Comparison of ENCODE assay signal across 16 cellular contexts in genomic region chr1:36367798-36368197, GRCh38. TPM values are rescaled to one million over a fixed set of nuclear protein-coding genes. Genes with fewer than 3 reads are reported as not detected.
DNase-seq lines count a peak whose midpoint lies in the region; ATAC-seq and TF ChIP-seq lines count a peak whose summit lies in the region.
"Had no signal": no experiment of that assay in that cellular context is flagged by ENCODE, and none has a peak within 500 bp of the region (broad histone marks: within the 10 kb centered on the region; RNA-seq: fewer than 3 reads in every experiment).

No MANE protein-coding gene starts in this region.

- no peak for DNase-seq in activated naive CD4-positive, alpha-beta T cell treated with anti-CD3 and anti-CD28 coated beads, Interleukin-2, amount 10 ng/mL, durations not matched to agents 7 days and 5 days
- no peak for DNase-seq in activated naive CD4-positive, alpha-beta T cell treated with anti-CD3 and anti-CD28 coated beads, Interleukin-2, amount 50 U/mL, for 16 hours
- DNase-seq in T-cell = no peak
- no peak for DNase-seq in glutamatergic neuron
- peak; percentile 78 to 81 for DNase-seq in thyroid gland
- no peak for DNase-seq in amygdala (lab: John Stamatoyannopoulos, UW)
- no peak for DNase-seq in breast epithelium (ENCODE audit: low spot score in 2 of 2)
- DNase-seq: activated CD8-positive, alpha-beta memory T cell treated with anti-CD3 and anti-CD28 coated beads, Interleukin-2, amount 50 U/mL, for 48 hours; AML-193; aorta; dorsolateral prefrontal cortex; EL; left ventricle myocardium superior; NCI-H1048 had no signal

- H3K36me3 ChIP-seq in thyroid gland = peaks cover 0 to under 1% of the 10 kb centered on the region in 2 donors
- no peaks in the 10 kb centered on the region for H3K36me3 ChIP-seq in breast epithelium

- H3K9me3 ChIP-seq in thyroid gland (no peaks in the 10 kb centered on the region), breast epithelium (no peaks in the 10 kb centered on the region)

- no peak for TF ChIP-seq CTCF in glutamatergic neuron (IDR thresholded peaks at IDR 0.05; ENCODE audit: partially characterized antibody, unreplicated experiment)
- no peak for TF ChIP-seq CTCF in thyroid gland (IDR thresholded peaks at IDR 0.05)
- no peak for TF ChIP-seq CTCF in breast epithelium (IDR thresholded peaks at IDR 0.05)

- H3K4me3 Mint-ChIP-seq in activated naive CD4-positive, alpha-beta T cell treated with anti-CD3 and anti-CD28 coated beads, Interleukin-2, amount 10 ng/mL, durations not matched to agents 7 days and 5 days = no peak overlapping the region
- H3K4me3 Mint-ChIP-seq in T-cell (peak overlapping the region in 1 of 3 donors; percentile 62), glutamatergic neuron (ENCODE audit: unreplicated experiment) (no peak overlapping the region)

- CTCF ChIA-PET in activated naive CD4-positive, alpha-beta T cell treated with anti-CD3 and anti-CD28 coated beads, Interleukin-2, amount 10 ng/mL, durations not matched to agents 7 days and 5 days (lab: Charles Lee) = interaction anchor here (0.6 to 5.2 kb wide), 20 partner anchors 10 to 218 kb away, joined by 3 to 83 read pairs (median 6); partner anchors contain the start of genes EVA1B, LSM10, SH3D21 and STK40
- CTCF ChIA-PET in T-cell (lab: Charles Lee) = interaction anchor here (0.7 to 3.4 kb wide), 8 partner anchors 15 to 62 kb away, joined by 3 to 24 read pairs (median 6); partner anchors contain the start of gene SH3D21 (in 1 of the 2)

- H3K4me1 Mint-ChIP-seq in activated naive CD4-positive, alpha-beta T cell treated with anti-CD3 and anti-CD28 coated beads, Interleukin-2, amount 10 ng/mL, durations not matched to agents 7 days and 5 days = peaks cover 63% of the 10 kb centered on the region
- H3K4me1 Mint-ChIP-seq in T-cell (peaks cover 50 to 63% (median 60%) of the 10 kb centered on the region in 3 donors), glutamatergic neuron (ENCODE audit: low read depth, unreplicated experiment) (peaks cover 47% of the 10 kb centered on the region)

- H3K27ac ChIP-seq in thyroid gland = peak overlapping the region; percentile 29 to 83 (median 46)
- no peak overlapping the region for H3K27ac ChIP-seq in breast epithelium

- H3K9me3 Mint-ChIP-seq in activated naive CD4-positive, alpha-beta T cell treated with anti-CD3 and anti-CD28 coated beads, Interleukin-2, amount 10 ng/mL, durations not matched to agents 7 days and 5 days = no peaks in the 10 kb centered on the region
- H3K9me3 Mint-ChIP-seq in T-cell = no peaks in the 10 kb centered on the region
- peaks cover 12% of the 10 kb centered on the region for H3K9me3 Mint-ChIP-seq in glutamatergic neuron (ENCODE audit: unreplicated experiment)

- POLR2A ChIA-PET in T-cell (lab: Charles Lee) = interaction anchor here (0.6 kb wide), 2 partner anchors 8 to 125 kb away, joined by 3 to 5 read pairs; no protein-coding TSS in a partner anchor

- TF ChIP-seq POLR2A in thyroid gland (IDR thresholded peaks at IDR 0.05) (no peak), breast epithelium (IDR thresholded peaks at IDR 0.05) (no peak)

- no peak overlapping the region for H3K4me3 ChIP-seq in thyroid gland (replicated peaks in 1 of 3)
- no peak overlapping the region for H3K4me3 ChIP-seq in breast epithelium
- H3K4me3 ChIP-seq: dorsolateral prefrontal cortex, K562 had no signal

- 29 to 40% methylated on average over 4 of the region's 4 CpGs for WGBS in thyroid gland, 2 donors

- peak overlapping the region; percentile 96 for H3K27ac Mint-ChIP-seq in activated naive CD4-positive, alpha-beta T cell treated with anti-CD3 and anti-CD28 coated beads, Interleukin-2, amount 10 ng/mL, durations not matched to agents 7 days and 5 days
- peak overlapping the region; percentile 85 to 90 for H3K27ac Mint-ChIP-seq in T-cell
- peak overlapping the region; percentile 75 for H3K27ac Mint-ChIP-seq in glutamatergic neuron (ENCODE audit: unreplicated experiment)

- H3K4me1 ChIP-seq in thyroid gland (peaks cover 63 to 73% of the 10 kb centered on the region in 2 donors), breast epithelium (peaks cover 0 to 9% of the 10 kb centered on the region in 2 donors)

- intact Hi-C loops in thyroid gland (cut with DNase I) = no loop called here
- intact Hi-C loops in breast epithelium (cut with DNase I; ENCODE audit: low total_unique reads) = no loop called here

- H3K27me3 Mint-ChIP-seq in activated naive CD4-positive, alpha-beta T cell treated with anti-CD3 and anti-CD28 coated beads, Interleukin-2, amount 10 ng/mL, durations not matched to agents 7 days and 5 days = no peaks in the 10 kb centered on the region
- H3K27me3 Mint-ChIP-seq in T-cell (no peaks in the 10 kb centered on the region), glutamatergic neuron (ENCODE audit: unreplicated experiment) (peaks cover 6% of the 10 kb centered on the region)

- peaks cover 21% of the 10 kb centered on the region for H3K36me3 Mint-ChIP-seq in activated naive CD4-positive, alpha-beta T cell treated with anti-CD3 and anti-CD28 coated beads, Interleukin-2, amount 10 ng/mL, durations not matched to agents 7 days and 5 days
- H3K36me3 Mint-ChIP-seq in T-cell (no peaks in the 10 kb centered on the region), glutamatergic neuron (ENCODE audit: unreplicated experiment) (no peaks in the 10 kb centered on the region)

- H3K27me3 ChIP-seq in thyroid gland = no peaks in the 10 kb centered on the region
- no peaks in the 10 kb centered on the region for H3K27me3 ChIP-seq in breast epithelium
- H3K27me3 ChIP-seq: dorsolateral prefrontal cortex had no signal

- ATAC-seq in T-cell (replicated peaks in 1 of 4) (no peak), HG03097 (IDR thresholded peaks at IDR 0.05; ENCODE audit: low FRiP score, unreplicated experiment) (no peak)
- ATAC-seq: K562, left ventricle myocardium superior had no signal

RNA-seq across cellular contexts. Expression of gene STK40, which starts 17.9 kb away (rescaled TPM):
- 10 to 100 TPM; 29.6 to 71.1 (median 56.7) TPM for total RNA-seq in T-cell
- 52.9 TPM for total RNA-seq in glutamatergic neuron (ENCODE audit: unreplicated experiment)
- 10 to 100 TPM; 37.0 to 61.1 (median 50.9) TPM for total RNA-seq in thyroid gland
- total RNA-seq in breast epithelium = 10 to 100 TPM; 22.5 to 36.0 (median 26.2) TPM

RNA-seq across cellular contexts. Expression of gene LSM10, which starts 29.9 kb away (rescaled TPM):
- total RNA-seq in T-cell = 10 to 100 TPM; 26.2 to 59.9 (median 55.4) TPM
- total RNA-seq in glutamatergic neuron (ENCODE audit: unreplicated experiment) = 44.4 TPM
- total RNA-seq in thyroid gland = 10 to 100 TPM; 19.1 to 52.7 (median 49.0) TPM
- 10 to 100 TPM; 31.8 to 49.5 (median 39.7) TPM for total RNA-seq in breast epithelium

RNA-seq across cellular contexts. Expression of gene EVA1B, which starts 44.4 kb away (rescaled TPM):
- total RNA-seq in T-cell (1 to 10 TPM; 2.0 to 8.1 (median 5.6) TPM), glutamatergic neuron (ENCODE audit: unreplicated experiment) (1.5 TPM), thyroid gland (10 to 100 TPM; 30.7 to 71.5 (median 52.5) TPM), breast epithelium (100 to 1,000 TPM in 2 of 3 donors, 10 to 100 TPM in 1; 62.1 to 129 (median 118) TPM)

Comparison
In these comparisons a context has a peak if more than half of its experiments do, and no peak if none do; other contexts are left out.
1. DNase-seq: peak in thyroid gland (2 of 2); none in activated naive CD4-positive, alpha-beta T cell treated with anti-CD3 and anti-CD28 coated beads, Interleukin-2, amount 10 ng/mL, durations not matched to agents 7 days and 5 days (single experiment), activated naive CD4-positive, alpha-beta T cell treated with anti-CD3 and anti-CD28 coated beads, Interleukin-2, amount 50 U/mL, for 16 hours (single experiment), T-cell (0 of 34), glutamatergic neuron (single experiment), amygdala (0 of 56) and breast epithelium (0 of 2).
2. H3K27ac ChIP-seq: peak in thyroid gland (3 of 3); none in breast epithelium (0 of 2).
3. Peak in every context shown above with its lines, with median percentiles within 50 percentile points of each other: H3K27ac Mint-ChIP-seq.